ENCODE assay signal across 1 cellular context in genomic region chr5:142922223-142922952, GRCh38.
TF ChIP-seq lines count a peak whose summit lies in the region.

No MANE protein-coding gene starts in this region.

TF ChIP-seq in HepG2, 621 proteins besides CTCF, POLR2A, EP300 and RAD21 (continued from another document and continues in another):
- TF ChIP-seq BCLAF1 (IDR thresholded peaks at IDR 0.05) (no peak), NFIB (CRISPR knock-in tag; IDR thresholded peaks at IDR 0.05; ENCODE audit: borderline replicate concordance) (no peak), ZHX1 (CRISPR knock-in tag; IDR thresholded peaks at IDR 0.05; ENCODE audit: low read depth) (no peak), REL (CRISPR knock-in tag; conservative IDR thresholded peaks at IDR 0.05) (no peak), FOXA3 (CRISPR knock-in tag; IDR thresholded peaks at IDR 0.05) (peak; percentile 93), ARID3A (IDR thresholded peaks at IDR 0.05; ENCODE audit: low read depth, low read length) (peak; percentile 55), HDAC2 (CRISPR knock-in tag; IDR thresholded peaks at IDR 0.05) (peak; percentile 92), SP1 (IDR thresholded peaks at IDR 0.05) (no peak), SP1 (CRISPR knock-in tag; IDR thresholded peaks at IDR 0.05) (no peak; the same call in 1 of the 2 replicates), ZNF234 (CRISPR knock-in tag; conservative IDR thresholded peaks at IDR 0.05) (no peak), CREBL2 (CRISPR knock-in tag; IDR thresholded peaks at IDR 0.05; ENCODE audit: borderline replicate concordance) (no peak), ZSCAN9 (CRISPR knock-in tag; IDR thresholded peaks at IDR 0.05; ENCODE audit: borderline replicate concordance) (no peak), SP2 (CRISPR knock-in tag; IDR thresholded peaks at IDR 0.05) (no peak), CERS6 (CRISPR knock-in tag; IDR thresholded peaks at IDR 0.05) (no peak), ZNF501 (CRISPR knock-in tag; IDR thresholded peaks at IDR 0.05) (no peak), KAT2B (IDR thresholded peaks at IDR 0.05; ENCODE audit: borderline replicate concordance, low read depth, low read length) (no peak), ZMYM2 (CRISPR knock-in tag; IDR thresholded peaks at IDR 0.05) (0 out of 2 replicates have a peak, but pooled peaks have one; percentile 42), IRX3 (CRISPR knock-in tag; IDR thresholded peaks at IDR 0.05; ENCODE audit: borderline replicate concordance, low read depth) (no peak), HOXA7 (CRISPR knock-in tag; IDR thresholded peaks at IDR 0.05) (no peak), HDAC6 (IDR thresholded peaks at IDR 0.05; ENCODE audit: low read depth, low read length) (no peak), SIX1 (CRISPR knock-in tag; IDR thresholded peaks at IDR 0.05; ENCODE audit: borderline replicate concordance) (peak; percentile 50; the same call in 1 of the 2 replicates), ZNF652 (CRISPR knock-in tag; IDR thresholded peaks at IDR 0.05; ENCODE audit: borderline replicate concordance, low read depth) (no peak), ZNF660 (CRISPR knock-in tag; IDR thresholded peaks at IDR 0.05; ENCODE audit: borderline replicate concordance, low read depth) (no peak), ZNF230 (CRISPR knock-in tag; IDR thresholded peaks at IDR 0.05) (no peak), SRSF9 (IDR thresholded peaks at IDR 0.05; ENCODE audit: borderline replicate concordance, insufficient read depth, low read depth, low read length, poor library complexity, severe bottlenecking) (no peak), ZNF614 (CRISPR knock-in tag; IDR thresholded peaks at IDR 0.05; ENCODE audit: borderline replicate concordance) (peak; percentile 45; the same call in 1 of the 2 replicates), ZNF354B (CRISPR knock-in tag; IDR thresholded peaks at IDR 0.05) (peak; percentile 73; the same call in 1 of the 2 replicates), HMG20B (CRISPR knock-in tag; conservative IDR thresholded peaks at IDR 0.05) (peak; percentile 91), BHLHE40 (IDR thresholded peaks at IDR 0.05; ENCODE audit: low read length) (no peak), ZNF143 (CRISPR knock-in tag; IDR thresholded peaks at IDR 0.05) (no peak), KDM5B (CRISPR knock-in tag; IDR thresholded peaks at IDR 0.05; ENCODE audit: borderline replicate concordance) (no peak), RFX5 (IDR thresholded peaks at IDR 0.05; ENCODE audit: low read depth, low read length) (no peak), TAF15 (IDR thresholded peaks at IDR 0.05; ENCODE audit: low read depth, low read length, poor library complexity, severe bottlenecking) (no peak), GATAD2A (CRISPR knock-in tag; IDR thresholded peaks at IDR 0.05) (peak; percentile 93), NFYC (CRISPR knock-in tag; IDR thresholded peaks at IDR 0.05) (no peak), TGIF2 (CRISPR knock-in tag; IDR thresholded peaks at IDR 0.05) (no peak), SNAPC4 (CRISPR knock-in tag; IDR thresholded peaks at IDR 0.05) (0 out of 2 replicates have a peak, but pooled peaks have one; percentile 57), ZC3H4 (CRISPR knock-in tag; IDR thresholded peaks at IDR 0.05; ENCODE audit: borderline replicate concordance) (no peak), ZNF724P (CRISPR knock-in tag; IDR thresholded peaks at IDR 0.05; ENCODE audit: borderline replicate concordance) (no peak)
- TF ChIP-seq, protein P1, sequence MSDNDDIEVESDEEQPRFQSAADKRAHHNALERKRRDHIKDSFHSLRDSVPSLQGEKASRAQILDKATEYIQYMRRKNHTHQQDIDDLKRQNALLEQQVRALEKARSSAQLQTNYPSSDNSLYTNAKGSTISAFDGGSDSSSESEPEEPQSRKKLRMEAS (IDR thresholded peaks at IDR 0.05): peak; percentile 57
- TF ChIP-seq, protein P2, sequence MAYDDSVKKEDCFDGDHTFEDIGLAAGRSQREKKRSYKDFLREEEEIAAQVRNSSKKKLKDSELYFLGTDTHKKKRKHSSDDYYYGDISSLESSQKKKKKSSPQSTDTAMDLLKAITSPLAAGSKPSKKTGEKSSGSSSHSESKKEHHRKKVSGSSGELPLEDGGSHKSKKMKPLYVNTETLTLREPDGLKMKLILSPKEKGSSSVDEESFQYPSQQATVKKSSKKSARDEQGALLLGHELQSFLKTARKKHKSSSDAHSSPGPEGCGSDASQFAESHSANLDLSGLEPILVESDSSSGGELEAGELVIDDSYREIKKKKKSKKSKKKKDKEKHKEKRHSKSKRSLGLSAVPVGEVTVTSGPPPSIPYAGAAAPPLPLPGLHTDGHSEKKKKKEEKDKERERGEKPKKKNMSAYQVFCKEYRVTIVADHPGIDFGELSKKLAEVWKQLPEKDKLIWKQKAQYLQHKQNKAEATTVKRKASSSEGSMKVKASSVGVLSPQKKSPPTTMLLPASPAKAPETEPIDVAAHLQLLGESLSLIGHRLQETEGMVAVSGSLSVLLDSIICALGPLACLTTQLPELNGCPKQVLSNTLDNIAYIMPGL (CRISPR knock-in tag; IDR thresholded peaks at IDR 0.05; ENCODE audit: borderline replicate concordance in 1 of 2, low read depth in 1 of 2): no peak
- TF ChIP-seq, protein P3, sequence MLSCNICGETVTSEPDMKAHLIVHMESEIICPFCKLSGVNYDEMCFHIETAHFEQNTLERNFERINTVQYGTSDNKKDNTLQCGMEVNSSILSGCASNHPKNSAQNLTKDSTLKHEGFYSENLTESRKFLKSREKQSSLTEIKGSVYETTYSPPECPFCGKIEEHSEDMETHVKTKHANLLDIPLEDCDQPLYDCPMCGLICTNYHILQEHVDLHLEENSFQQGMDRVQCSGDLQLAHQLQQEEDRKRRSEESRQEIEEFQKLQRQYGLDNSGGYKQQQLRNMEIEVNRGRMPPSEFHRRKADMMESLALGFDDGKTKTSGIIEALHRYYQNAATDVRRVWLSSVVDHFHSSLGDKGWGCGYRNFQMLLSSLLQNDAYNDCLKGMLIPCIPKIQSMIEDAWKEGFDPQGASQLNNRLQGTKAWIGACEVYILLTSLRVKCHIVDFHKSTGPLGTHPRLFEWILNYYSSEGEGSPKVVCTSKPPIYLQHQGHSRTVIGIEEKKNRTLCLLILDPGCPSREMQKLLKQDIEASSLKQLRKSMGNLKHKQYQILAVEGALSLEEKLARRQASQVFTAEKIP (CRISPR knock-in tag; IDR thresholded peaks at IDR 0.05; ENCODE audit: borderline replicate concordance): no peak
- TF ChIP-seq, protein P4, sequence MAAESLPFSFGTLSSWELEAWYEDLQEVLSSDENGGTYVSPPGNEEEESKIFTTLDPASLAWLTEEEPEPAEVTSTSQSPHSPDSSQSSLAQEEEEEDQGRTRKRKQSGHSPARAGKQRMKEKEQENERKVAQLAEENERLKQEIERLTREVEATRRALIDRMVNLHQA (CRISPR knock-in tag; IDR thresholded peaks at IDR 0.05): no peak
- TF ChIP-seq, protein P5, sequence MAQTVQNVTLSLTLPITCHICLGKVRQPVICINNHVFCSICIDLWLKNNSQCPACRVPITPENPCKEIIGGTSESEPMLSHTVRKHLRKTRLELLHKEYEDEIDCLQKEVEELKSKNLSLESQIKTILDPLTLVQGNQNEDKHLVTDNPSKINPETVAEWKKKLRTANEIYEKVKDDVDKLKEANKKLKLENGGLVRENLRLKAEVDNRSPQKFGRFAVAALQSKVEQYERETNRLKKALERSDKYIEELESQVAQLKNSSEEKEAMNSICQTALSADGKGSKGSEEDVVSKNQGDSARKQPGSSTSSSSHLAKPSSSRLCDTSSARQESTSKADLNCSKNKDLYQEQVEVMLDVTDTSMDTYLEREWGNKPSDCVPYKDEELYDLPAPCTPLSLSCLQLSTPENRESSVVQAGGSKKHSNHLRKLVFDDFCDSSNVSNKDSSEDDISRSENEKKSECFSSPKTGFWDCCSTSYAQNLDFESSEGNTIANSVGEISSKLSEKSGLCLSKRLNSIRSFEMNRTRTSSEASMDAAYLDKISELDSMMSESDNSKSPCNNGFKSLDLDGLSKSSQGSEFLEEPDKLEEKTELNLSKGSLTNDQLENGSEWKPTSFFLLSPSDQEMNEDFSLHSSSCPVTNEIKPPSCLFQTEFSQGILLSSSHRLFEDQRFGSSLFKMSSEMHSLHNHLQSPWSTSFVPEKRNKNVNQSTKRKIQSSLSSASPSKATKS (CRISPR knock-in tag; IDR thresholded peaks at IDR 0.05): no peak
